27 cellular contexts compared by ENCODE assay signal in genomic region chrX:32618154-32618553, GRCh38.
DNase-seq lines count a peak whose midpoint lies in the region; TF ChIP-seq lines count a peak whose summit lies in the region.
"Had no signal": no experiment of that assay in that cellular context is flagged by ENCODE, and none has a peak within 500 bp of the region (broad histone marks: within the 10 kb centered on the region; RNA-seq: fewer than 3 reads in every experiment).

No MANE protein-coding gene starts in this region.

- H3K4me3 ChIP-seq in HEK293 (ENCODE audit: low read depth, low read length): no peak overlapping the region
- H3K4me3 ChIP-seq: A549; BLaER1; BLaER1 treated with 17β-estradiol and CSF1 and Interleukin-3, amounts not matched to agents 10 nM and 100 nM had no signal

- CTCF ChIA-PET in HEK293 (lab: Yijun Ruan, JAX): no interaction called here

- no peak overlapping the region for H3K27ac ChIP-seq in HEK293 (ENCODE audit: extremely low read depth, low read depth, low read length)
- H3K27ac ChIP-seq: 22Rv1; A549; BLaER1; BLaER1 treated with 17β-estradiol and CSF1 and Interleukin-3, amounts not matched to agents 10 nM and 100 nM; C4-2B had no signal

- no peaks in the 10 kb centered on the region; the same call in 1 of the 2 replicates for H3K9me3 ChIP-seq in HEK293 (ENCODE audit: control insufficient read depth, insufficient read depth, low read depth, low read length)
- H3K9me3 ChIP-seq: A549, BE2C, Caco-2 had no signal

- no peak for TF ChIP-seq CTCF in HEK293 (tag by site-specific recombination; IDR thresholded peaks at IDR 0.05)

- H3K4me1 ChIP-seq in HEK293 (ENCODE audit: control insufficient read depth, insufficient read depth, low read length): no peaks in the 10 kb centered on the region
- H3K4me1 ChIP-seq: A549; BE2C; BLaER1; BLaER1 treated with 17β-estradiol and CSF1 and Interleukin-3, amounts not matched to agents 10 nM and 100 nM; Caco-2 had no signal

- DNase-seq in NCI-H1930 (lab: John Stamatoyannopoulos, UW): no peak
- DNase-seq: 8988T; ACHN; AML-193; BE2C; C1 segment of cervical spinal cord; Caco-2; Calu3; CD4-positive, alpha-beta memory T cell; CD4-positive, alpha-beta T cell; CD4-positive, CD25-positive, alpha-beta regulatory T cell; CD8-positive, alpha-beta memory T cell; CD8-positive, alpha-beta T cell; COR-L47; DMS 273 treated with DMSO at 0.1 percent for 48 hours; DMS153; DMS53; DMS79; DMS79 treated with DMSO at 0.1 percent for 48 hours; DND-41; EL had no signal

- no peaks in the 10 kb centered on the region for H3K36me3 ChIP-seq in HEK293 (ENCODE audit: control insufficient read depth in 2 of 2, insufficient read depth in 1 of 2, low read length in 2 of 2)
- H3K36me3 ChIP-seq: BE2C; BLaER1; BLaER1 treated with 17β-estradiol and CSF1 and Interleukin-3, amounts not matched to agents 10 nM and 100 nM had no signal

- POLR2A ChIA-PET in HEK293 (lab: Yijun Ruan, JAX): no interaction called here

TF ChIP-seq in HEK293, 187 proteins besides CTCF, POLR2A, EP300 and RAD21:
- TF ChIP-seq ZNF146 (tag by site-specific recombination; IDR thresholded peaks at IDR 0.05): peak; percentile 93
- TF ChIP-seq ZFHX2 (tag by site-specific recombination; conservative IDR thresholded peaks at IDR 0.05): no peak
TF ChIP-seq in HEK293: peak in this region for 1.
